ENCODE assay signal across 17 cellular contexts in the genomic region with DNA sequence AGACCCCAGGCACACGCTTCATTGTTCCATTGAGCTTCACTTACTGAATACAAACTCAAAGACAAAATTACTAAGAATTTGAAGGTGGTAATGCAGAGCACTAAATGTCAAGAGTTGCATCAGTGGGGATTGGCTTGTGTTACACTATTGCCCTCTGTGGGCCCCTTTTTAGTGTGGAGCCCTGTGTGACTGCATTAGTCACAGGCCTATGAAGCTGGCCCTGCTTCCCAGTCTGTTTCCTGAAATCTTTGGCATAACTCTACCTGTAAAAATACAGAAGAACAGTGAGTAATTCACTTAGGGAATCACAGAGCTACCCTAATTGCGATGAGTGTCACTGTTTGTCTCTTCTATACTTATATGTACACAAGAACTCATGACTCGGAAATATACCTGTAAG. TPM values are rescaled to one million over a fixed set of nuclear protein-coding genes. Genes with fewer than 3 reads are reported as not detected.
A peak's percentile ranks its signal among the peaks of the same experiment; 100 is the strongest.
DNase-seq lines count a peak whose midpoint lies in the region; ATAC-seq, FAIRE-seq and TF ChIP-seq lines count a peak whose summit lies in the region.
"Had no signal": no experiment of that assay in that cellular context is flagged by ENCODE, and none has a peak within 500 bp of the region (broad histone marks: within the 10 kb centered on the region; RNA-seq: fewer than 3 reads in every experiment).

No MANE protein-coding gene starts in this region.

- H3K36me3 ChIP-seq in breast epithelium, result no peaks in the 10 kb centered on the region
- H3K36me3 ChIP-seq in WERI-Rb-1, result no peaks in the 10 kb centered on the region
- H3K36me3 ChIP-seq in lower lobe of right lung, result no peaks in the 10 kb centered on the region
- H3K36me3 ChIP-seq in GM23338 (ENCODE audit: insufficient read depth), result no peaks in the 10 kb centered on the region

- TF ChIP-seq POLR2A in breast epithelium (IDR thresholded peaks at IDR 0.05), result no peak

- no peak for FAIRE-seq in urothelium cell line (lab: Jason Lieb, UNC)
- FAIRE-seq: endometrium, GM12892 had no signal

- H3K9me3 Mint-ChIP-seq in MCF 10A (ENCODE audit: unreplicated experiment), result no peaks in the 10 kb centered on the region
- no peaks in the 10 kb centered on the region for H3K9me3 Mint-ChIP-seq in GM23338
- H3K9me3 Mint-ChIP-seq: activated T-cell treated with anti-CD3 and anti-CD28 coated beads, Interleukin-2, amount 50 U/mL, for 4 hours; stimulated activated naive B cell treated with anti-CD40 and anti-IgM and Interleukin-4, amounts not matched to agents 10 μg/mL and 1 μg/mL and 100 μg/mL, for 72 hours had no signal

- H3K4me1 ChIP-seq in breast epithelium (peaks cover 4 to 11% of the 10 kb centered on the region in 2 donors), foreskin keratinocyte (peaks cover 26% of the 10 kb centered on the region), lower lobe of right lung (peaks cover 24% of the 10 kb centered on the region), GM23338 (ENCODE audit: insufficient read depth) (peaks cover 31% of the 10 kb centered on the region)

- H3K27ac ChIP-seq in breast epithelium (no peak overlapping the region), WERI-Rb-1 (peak overlapping the region; percentile 85), foreskin keratinocyte (no peak overlapping the region), lower lobe of right lung (no peak overlapping the region), GM23338 (ENCODE audit: low read depth) (no peak overlapping the region)

- no peak for TF ChIP-seq CTCF in MCF 10A (IDR thresholded peaks at IDR 0.05; ENCODE audit: unreplicated experiment)
- TF ChIP-seq CTCF in breast epithelium (IDR thresholded peaks at IDR 0.05), result no peak
- 0 out of 2 replicates have a peak, but pooled peaks have one; percentile 17 for TF ChIP-seq CTCF in WERI-Rb-1 (IDR thresholded peaks at IDR 0.05; ENCODE audit: low read depth, low read length)
- TF ChIP-seq CTCF in foreskin keratinocyte (conservative IDR thresholded peaks at IDR 0.05), result peak; percentile 44
- TF ChIP-seq CTCF in lower lobe of right lung (IDR thresholded peaks at IDR 0.05), result no peak
- peak in 1 of 2 experiments; percentile 16; a peak in 1 of 4 replicates for TF ChIP-seq CTCF in GM23338 (conservative IDR thresholded peaks at IDR 0.05; ENCODE audit: low read depth in 2 of 2)

- H4K20me1 ChIP-seq in GM23338 (replicated peaks; ENCODE audit: insufficient read depth), result no peaks in the 10 kb centered on the region

- POLR2A ChIA-PET in MCF 10A (lab: Yijun Ruan, JAX), result interaction anchor here (0.7 to 1.2 kb wide), 3 partner anchors 25 to 865 kb away, joined by 3 to 4 read pairs (median 3); no protein-coding TSS in a partner anchor

- no TSS peak for BruUV-seq in MCF 10A (replicated peaks; lab: Mats Ljungman, UMichigan)

- H3K36me3 Mint-ChIP-seq in MCF 10A (ENCODE audit: insufficient read depth, unreplicated experiment), result peaks cover 4% of the 10 kb centered on the region
- no peaks in the 10 kb centered on the region for H3K36me3 Mint-ChIP-seq in GM23338 (ENCODE audit: low read depth)
- H3K36me3 Mint-ChIP-seq: stimulated activated naive B cell treated with anti-CD40 and anti-IgM and Interleukin-4, amounts not matched to agents 10 μg/mL and 1 μg/mL and 100 μg/mL, for 72 hours had no signal

- CTCF ChIA-PET in MCF 10A (lab: Yijun Ruan, JAX), result interaction anchor here (0.6 to 2.9 kb wide), 8 partner anchors 12 to 1415 kb away, joined by 3 to 11 read pairs (median 3); no protein-coding TSS in a partner anchor

- no peaks in the 10 kb centered on the region for H3K27me3 ChIP-seq in breast epithelium
- H3K27me3 ChIP-seq in WERI-Rb-1 (ENCODE audit: insufficient read depth, low read depth, severe bottlenecking), result no peaks in the 10 kb centered on the region
- H3K27me3 ChIP-seq in foreskin keratinocyte, result no peaks in the 10 kb centered on the region
- H3K27me3 ChIP-seq in lower lobe of right lung (ENCODE audit: low read depth), result no peaks in the 10 kb centered on the region
- no peaks in the 10 kb centered on the region for H3K27me3 ChIP-seq in GM23338 (ENCODE audit: insufficient read depth)

- H3K9me2 ChIP-seq in GM23338 (ENCODE audit: insufficient read depth), result 0 out of 2 replicates have a peak, but pooled peaks cover 5% of the 10 kb centered on the region

- no peak overlapping the region for H3K4me2 ChIP-seq in GM23338

- H3F3A ChIP-seq in GM23338 (replicated peaks; ENCODE audit: low read depth), result no peaks in the 10 kb centered on the region

- no peak overlapping the region for H3K4me3 Mint-ChIP-seq in MCF 10A (ENCODE audit: unreplicated experiment)
- H3K4me3 Mint-ChIP-seq in GM23338, result no peak overlapping the region
- H3K4me3 Mint-ChIP-seq: activated T-cell treated with anti-CD3 and anti-CD28 coated beads, Interleukin-2, amount 50 U/mL, for 4 hours; stimulated activated naive B cell treated with anti-CD40 and anti-IgM and Interleukin-4, amounts not matched to agents 10 μg/mL and 1 μg/mL and 100 μg/mL, for 72 hours had no signal

- peak; percentile 69 for ATAC-seq in foreskin keratinocyte
- no peak for ATAC-seq in lower lobe of right lung
- no peak for ATAC-seq in GM23338
- ATAC-seq: activated T-cell treated with anti-CD3 and anti-CD28 coated beads, Interleukin-2, amount 50 U/mL, for 4 hours; stimulated activated naive B cell treated with anti-CD40 and anti-IgM and Interleukin-4, amounts not matched to agents 10 μg/mL and 1 μg/mL and 100 μg/mL, for 72 hours had no signal

- DNase-seq in MCF 10A (ENCODE audit: unreplicated experiment) (peak; percentile 87), breast epithelium (ENCODE audit: low spot score in 2 of 2) (no peak), WERI-Rb-1 (no peak), foreskin keratinocyte (peak; percentile 54 to 71), urothelium cell line (ENCODE audit: low spot score) (peak; percentile 57), lower lobe of right lung (no peak), NCI-H2171 treated with DMSO at 0.1 percent for 48 hours (lab: John Stamatoyannopoulos, UW) (no peak), GM23338 (ENCODE audit: low spot score) (no peak)
- DNase-seq: activated CD4-positive, CD25-positive, alpha-beta regulatory T cell treated with anti-CD3 and anti-CD28 coated beads, Interleukin-2, amount 50 U/mL, for 72 hours; activated T-cell treated with anti-CD3 and anti-CD28 coated beads, Interleukin-2, amount 50 U/mL, for 4 hours; DMS79; KG1; midbrain; NCI-H2029 treated with DMSO at 0.1 percent for 48 hours; stimulated activated naive B cell treated with anti-CD40 and anti-IgM and Interleukin-4, amounts not matched to agents 10 μg/mL and 1 μg/mL and 100 μg/mL, for 72 hours had no signal

- no peak overlapping the region for H3K4me3 ChIP-seq in breast epithelium
- no peak overlapping the region for H3K4me3 ChIP-seq in WERI-Rb-1 (ENCODE audit: low read depth, low read length)
- H3K4me3 ChIP-seq in lower lobe of right lung, result no peak overlapping the region
- H3K4me3 ChIP-seq in GM23338, result no peak overlapping the region

- H3K79me2 ChIP-seq in GM23338 (replicated peaks; ENCODE audit: insufficient read depth), result no peaks in the 10 kb centered on the region

- intact Hi-C loops in MCF 10A (cut with micrococcal nuclease), result no loop called here
- intact Hi-C loops in breast epithelium (cut with DNase I; ENCODE audit: low total_unique reads), result no loop called here
- intact Hi-C loops in lower lobe of right lung (cut with DNase I), result no loop called here

- H3K27ac Mint-ChIP-seq in MCF 10A (ENCODE audit: low read depth, unreplicated experiment), result peak overlapping the region; percentile 33
- no peak overlapping the region for H3K27ac Mint-ChIP-seq in GM23338
- H3K27ac Mint-ChIP-seq: stimulated activated naive B cell treated with anti-CD40 and anti-IgM and Interleukin-4, amounts not matched to agents 10 μg/mL and 1 μg/mL and 100 μg/mL, for 72 hours had no signal

- H3K4me1 Mint-ChIP-seq in MCF 10A (ENCODE audit: insufficient read depth, unreplicated experiment) (peaks cover 65% of the 10 kb centered on the region), GM23338 (peaks cover 73% of the 10 kb centered on the region)

- H3K9me3 ChIP-seq in breast epithelium (no peaks in the 10 kb centered on the region), WERI-Rb-1 (ENCODE audit: severe bottlenecking) (no peaks in the 10 kb centered on the region), lower lobe of right lung (no peaks in the 10 kb centered on the region)

- H2AFZ ChIP-seq in GM23338, result no peak overlapping the region

- H3K27me3 Mint-ChIP-seq in MCF 10A (ENCODE audit: insufficient read depth, unreplicated experiment) (no peaks in the 10 kb centered on the region), GM23338 (ENCODE audit: insufficient read depth, low read depth, poor library complexity) (no peaks in the 10 kb centered on the region)

TF ChIP-seq in GM23338, 12 proteins besides CTCF, POLR2A, EP300 and RAD21 (continues in another document):
- TF ChIP-seq ZNF331 (CRISPR knock-in tag; IDR thresholded peaks at IDR 0.05; ENCODE audit: low read depth) (no peak), EZH2 (IDR thresholded peaks at IDR 0.05; ENCODE audit: low read depth, unreplicated experiment) (no peak), CREB1 (CRISPR knock-in tag; IDR thresholded peaks at IDR 0.05; ENCODE audit: low read depth) (no peak), ZNF114 (CRISPR knock-in tag; IDR thresholded peaks at IDR 0.05) (no peak), EZH2phosphoT487 (IDR thresholded peaks at IDR 0.05; ENCODE audit: unreplicated experiment) (no peak)

RNA-seq across cellular contexts. Expression of a gene that starts 18.8 kb away (rescaled TPM):
- 486 and 604 TPM in 2 replicates for total RNA-seq in MCF 10A (2022)
- total RNA-seq in breast epithelium, result 100 to 1,000 TPM; 383 to 747 (median 494) TPM
- 699 and 810 TPM in 2 replicates for total RNA-seq in foreskin keratinocyte
- 716 and 744 TPM in 2 replicates for polyA plus RNA-seq in foreskin keratinocyte
- total RNA-seq in lower lobe of right lung, result 469 TPM
- 401 and 483 TPM in 2 replicates for total RNA-seq in GM23338 (2014; rRNA removed; shearing (Covaris generic))
- 912 and 979 TPM in 2 replicates for polyA plus RNA-seq in GM23338 (2016; fragmentation: Nextera tagmentation; extraction: Ambion mirVana)

RNA-seq across cellular contexts. Expression of a gene that starts 40.0 kb away (rescaled TPM):
- total RNA-seq in MCF 10A (2022) (0.83 TPM in 1 of 2 replicates, not detected in the other), breast epithelium (under 1 TPM in 1 of 3 donors, not detected in 2; 0.32 TPM), foreskin keratinocyte (0.07 TPM in 1 of 2 replicates, not detected in the other), lower lobe of right lung (0.77 TPM)
- polyA plus RNA-seq in foreskin keratinocyte (not detected in 2 replicates), GM23338 (2016; fragmentation: Nextera tagmentation; extraction: Ambion mirVana) (not detected in 2 replicates)
- 0.28 TPM in 1 of 2 replicates, not detected in the other for total RNA-seq in GM23338 (2014; rRNA removed; shearing (Covaris generic))
- total RNA-seq: activated T-cell treated with anti-CD3 and anti-CD28 coated beads, Interleukin-2, amount 50 U/mL, for 4 hours had no signal

Comparison
In these comparisons a context has a peak if more than half of its experiments do, and no peak if none do; other contexts are left out.
1. DNase-seq: peak in MCF 10A (single experiment), foreskin keratinocyte (2 of 2) and urothelium cell line (single experiment); none in breast epithelium (0 of 2), WERI-Rb-1 (single experiment), lower lobe of right lung (single experiment), NCI-H2171 treated with DMSO at 0.1 percent for 48 hours (single experiment) and GM23338 (single experiment).
2. CTCF ChIP-seq: peak in WERI-Rb-1 (single experiment) and foreskin keratinocyte (single experiment); none in MCF 10A (single experiment), breast epithelium (0 of 3) and lower lobe of right lung (single experiment).